Comparison of ENCODE assay signal across 17 cellular contexts in the genomic region with DNA sequence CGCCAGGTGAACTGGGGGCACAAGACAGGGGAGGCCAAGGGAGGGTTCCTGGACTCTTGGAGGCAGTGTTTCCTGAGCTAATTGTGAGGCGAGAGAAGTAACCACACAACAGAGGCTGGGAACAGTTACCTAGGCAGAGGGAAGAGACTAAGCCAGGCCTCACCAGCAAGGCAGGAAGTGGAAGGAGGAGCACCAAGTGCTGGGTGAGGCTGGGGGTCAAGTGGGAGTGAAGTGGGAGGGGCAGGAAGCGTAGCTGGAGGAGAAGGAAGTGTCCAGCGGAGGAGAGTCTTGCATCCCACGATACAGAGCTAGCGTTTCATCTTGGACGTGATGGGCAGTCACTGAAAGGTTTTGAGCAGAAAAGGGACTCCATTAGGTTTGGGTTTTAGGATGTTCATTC. TPM values are rescaled to one million over a fixed set of nuclear protein-coding genes. Genes with fewer than 3 reads are reported as not detected.
DNase-seq lines count a peak whose midpoint lies in the region; ATAC-seq, FAIRE-seq and TF ChIP-seq lines count a peak whose summit lies in the region.
"Had no signal": no experiment of that assay in that cellular context is flagged by ENCODE, and none has a peak within 500 bp of the region (broad histone marks: within the 10 kb centered on the region; RNA-seq: fewer than 3 reads in every experiment).

No MANE protein-coding gene starts in this region.

- no peak overlapping the region for H3K4me3 ChIP-seq in esophagus squamous epithelium
- H3K4me3 ChIP-seq in mucosa of descending colon: no peak overlapping the region
- H3K4me3 ChIP-seq in kidney (ENCODE audit: low read length in 2 of 2): no peak overlapping the region
- H3K4me3 ChIP-seq: adrenal gland, Peyer's patch, suprapubic skin had no signal

- H3K27me3 ChIP-seq in esophagus squamous epithelium: no peaks in the 10 kb centered on the region
- H3K27me3 ChIP-seq: adrenal gland, Peyer's patch, suprapubic skin had no signal

- H3K36me3 ChIP-seq in esophagus squamous epithelium: no peaks in the 10 kb centered on the region
- H3K36me3 ChIP-seq in mucosa of descending colon (ENCODE audit: low read depth): no peaks in the 10 kb centered on the region
- no peaks in the 10 kb centered on the region for H3K36me3 ChIP-seq in kidney (ENCODE audit: control insufficient read depth in 1 of 2, insufficient read depth in 2 of 2, low read length in 2 of 2)
- H3K36me3 ChIP-seq: adrenal gland, Peyer's patch, suprapubic skin had no signal

- TF ChIP-seq CTCF in esophagus squamous epithelium (IDR thresholded peaks at IDR 0.05) (no peak), mucosa of descending colon (IDR thresholded peaks at IDR 0.05) (no peak), kidney (IDR thresholded peaks at IDR 0.05; ENCODE audit: borderline replicate concordance, extremely low read depth, insufficient read depth) (no peak)

- H3K27ac ChIP-seq in esophagus squamous epithelium: peak overlapping the region in 3 of 4 donors; percentile 64 to 83 (median 78)
- H3K27ac ChIP-seq in kidney (ENCODE audit: low read depth in 2 of 2, low read length in 2 of 2): no peak overlapping the region
- H3K27ac ChIP-seq: adrenal gland, suprapubic skin had no signal

- ATAC-seq in mucosa of descending colon: peak; percentile 22
- no peak for ATAC-seq in stimulated activated naive CD8-positive, alpha-beta T cell treated with anti-CD3 and anti-CD28 coated beads, Interleukin-15, amount 100 ng/mL, for 72 hours
- ATAC-seq: activated CD4-positive, CD25-positive, alpha-beta regulatory T cell treated with anti-CD3 and anti-CD28 coated beads, Interleukin-2, amount 50 U/mL, for 24 hours; activated CD8-positive, alpha-beta memory T cell treated with anti-CD3 and anti-CD28 coated beads, Interleukin-2, amount 10 ng/mL, durations not matched to agents 7 days and 5 days had no signal

- H3K27ac Mint-ChIP-seq in stimulated activated naive CD8-positive, alpha-beta T cell treated with anti-CD3 and anti-CD28 coated beads, Interleukin-15, amount 100 ng/mL, for 72 hours: no peak overlapping the region
- H3K27ac Mint-ChIP-seq: activated CD8-positive, alpha-beta memory T cell treated with anti-CD3 and anti-CD28 coated beads, Interleukin-2, amount 10 ng/mL, durations not matched to agents 7 days and 5 days had no signal

- intact Hi-C loops in esophagus squamous epithelium (cut with DNase I): no loop called here
- intact Hi-C loops in mucosa of descending colon (cut with DNase I, micrococcal nuclease): no loop called here
- intact Hi-C loops in kidney (cut with DNase I): no loop called here

- H3K9me3 ChIP-seq in esophagus squamous epithelium (peaks cover 0 to 8% (median 0%) of the 10 kb centered on the region in 3 donors), mucosa of descending colon (peaks cover 4% of the 10 kb centered on the region), kidney (ENCODE audit: control insufficient read depth in 1 of 2, low read length in 2 of 2) (peaks cover 0 to 4% of the 10 kb centered on the region in 2 donors)
- H3K9me3 ChIP-seq: adrenal gland, Peyer's patch had no signal

- no peaks in the 10 kb centered on the region for H3K27me3 Mint-ChIP-seq in stimulated activated naive CD8-positive, alpha-beta T cell treated with anti-CD3 and anti-CD28 coated beads, Interleukin-15, amount 100 ng/mL, for 72 hours
- H3K27me3 Mint-ChIP-seq: activated CD8-positive, alpha-beta memory T cell treated with anti-CD3 and anti-CD28 coated beads, Interleukin-2, amount 10 ng/mL, durations not matched to agents 7 days and 5 days had no signal

- no peak for FAIRE-seq in kidney (lab: Jason Lieb, UNC)
- FAIRE-seq: keratinocyte had no signal

- H3K9ac ChIP-seq in kidney (ENCODE audit: low read length in 2 of 2): no peak overlapping the region

- H3K9me3 Mint-ChIP-seq in stimulated activated naive CD8-positive, alpha-beta T cell treated with anti-CD3 and anti-CD28 coated beads, Interleukin-15, amount 100 ng/mL, for 72 hours: peaks cover 11 to 13% of the 10 kb centered on the region in 2 donors

- H3K4me1 Mint-ChIP-seq in stimulated activated naive CD8-positive, alpha-beta T cell treated with anti-CD3 and anti-CD28 coated beads, Interleukin-15, amount 100 ng/mL, for 72 hours: peaks cover 7% of the 10 kb centered on the region
- H3K4me1 Mint-ChIP-seq: activated CD8-positive, alpha-beta memory T cell treated with anti-CD3 and anti-CD28 coated beads, Interleukin-2, amount 10 ng/mL, durations not matched to agents 7 days and 5 days had no signal

- DNase-seq in Daoy (ENCODE audit: low read depth): peak; percentile 20
- DNase-seq in SKM-1 treated with dmso at 0.1 percent for 144 hours (lab: John Stamatoyannopoulos, UW; ENCODE audit: unreplicated experiment): peak; percentile 75
- no peak for DNase-seq in esophagus squamous epithelium (lab: John Stamatoyannopoulos, UW)
- DNase-seq in mucosa of descending colon: no peak
- DNase-seq in kidney tubule cell (ENCODE audit: low spot score): no peak
- DNase-seq in stimulated activated naive CD8-positive, alpha-beta T cell treated with anti-CD3 and anti-CD28 coated beads, Interleukin-15, amount 100 ng/mL, for 72 hours: no peak
- no peak for DNase-seq in kidney
- no peak for DNase-seq in stimulated activated CD8-positive, alpha-beta memory T cell treated with anti-CD3 and anti-CD28 coated beads, Interleukin-4, amount 100 ng/mL, for 48 hours
- DNase-seq: activated CD8-positive, alpha-beta memory T cell treated with anti-CD3 and anti-CD28 coated beads, Interleukin-2, amount 10 ng/mL, durations not matched to agents 7 days and 5 days; effector CD4-positive, alpha-beta T cell; NCI-H82; Peyer's patch; stimulated activated CD4-positive, alpha-beta T cell treated with anti-CD3 and anti-CD28 coated beads, Interleukin-4, amount 100 ng/mL, for 24 hours had no signal

- H3K4me1 ChIP-seq in esophagus squamous epithelium (peaks cover 0 to 10% (median 5%) of the 10 kb centered on the region in 3 donors), mucosa of descending colon (ENCODE audit: low read depth) (no peaks in the 10 kb centered on the region), kidney (ENCODE audit: control insufficient read depth in 1 of 2, insufficient read depth in 1 of 2, low read depth in 1 of 2, low read length in 2 of 2) (no peaks in the 10 kb centered on the region)
- H3K4me1 ChIP-seq: adrenal gland, Peyer's patch, suprapubic skin had no signal

- no peak overlapping the region for H3K4me3 Mint-ChIP-seq in stimulated activated naive CD8-positive, alpha-beta T cell treated with anti-CD3 and anti-CD28 coated beads, Interleukin-15, amount 100 ng/mL, for 72 hours
- H3K4me3 Mint-ChIP-seq: activated CD8-positive, alpha-beta memory T cell treated with anti-CD3 and anti-CD28 coated beads, Interleukin-2, amount 10 ng/mL, durations not matched to agents 7 days and 5 days had no signal

- 70 to 81% methylated on average over 7 of the region's 7 CpGs for WGBS in esophagus squamous epithelium, 2 donors

- TF ChIP-seq POLR2A in esophagus squamous epithelium (IDR thresholded peaks at IDR 0.05): no peak

RNA-seq across cellular contexts. Expression of a gene that starts 48.3 kb away (rescaled TPM):
- 141 and 154 TPM in 2 replicates for total RNA-seq in Daoy (2014; rRNA removed; shearing (Covaris generic))
- total RNA-seq in esophagus squamous epithelium (100 to 1,000 TPM in 3 of 4 donors, 10 to 100 TPM in 1; 89.4 to 146 (median 126) TPM), mucosa of descending colon (100 to 1,000 TPM; 346 to 393 (median 381) TPM), kidney (265 TPM)
- polyA plus RNA-seq in kidney (ENCODE audit: insufficient read depth, low read depth, low replicate concordance): 253 TPM

Comparison
In these comparisons a context has a peak if more than half of its experiments do, and no peak if none do; other contexts are left out.
1. DNase-seq: peak in Daoy (single experiment) and SKM-1 treated with dmso at 0.1 percent for 144 hours (single experiment); none in esophagus squamous epithelium (single experiment), mucosa of descending colon (0 of 3), kidney tubule cell (single experiment), stimulated activated naive CD8-positive, alpha-beta T cell treated with anti-CD3 and anti-CD28 coated beads, Interleukin-15, amount 100 ng/mL, for 72 hours (0 of 2), kidney (single experiment) and stimulated activated CD8-positive, alpha-beta memory T cell treated with anti-CD3 and anti-CD28 coated beads, Interleukin-4, amount 100 ng/mL, for 48 hours (single experiment).
2. H3K27ac ChIP-seq: peak in esophagus squamous epithelium (3 of 4); none in kidney (0 of 2).